Comparison of ENCODE assay signal across 29 cellular contexts in genomic region chr5:175166013-175166412, GRCh38.
"Had no signal": no experiment of that assay in that cellular context is flagged by ENCODE, and none has a peak within 500 bp of the region (broad histone marks: within the 10 kb centered on the region; RNA-seq: fewer than 3 reads in every experiment).

No MANE protein-coding gene starts in this region.

- H3K27ac Mint-ChIP-seq: activated B cell treated with CpG ODN at 0.5 μM for 24 hours; activated CD4-positive, alpha-beta memory T cell treated with anti-CD3 and anti-CD28 coated beads for 36 hours; activated CD8-positive, alpha-beta memory T cell treated with anti-CD3 and anti-CD28 coated beads, Interleukin-2, amount 10 ng/mL, durations not matched to agents 7 days and 5 days; activated CD8-positive, alpha-beta T cell treated with anti-CD3 and anti-CD28 coated beads, Interleukin-2, amount 10 ng/mL, durations not matched to agents 7 days and 5 days; activated naive CD4-positive, alpha-beta T cell treated with anti-CD3 and anti-CD28 coated beads, Interleukin-2, amount 10 ng/mL, durations not matched to agents 7 days and 5 days; activated naive CD4-positive, alpha-beta T cell treated with anti-CD3 and anti-CD28 coated beads, Interleukin-2, amount 50 U/mL, for 72 hours; activated naive CD8-positive, alpha-beta T cell treated with anti-CD3 and anti-CD28 coated beads, Interleukin-2, amount 10 ng/mL, durations not matched to agents 7 days and 5 days; activated T-helper 1 cell treated with anti-CD3 and anti-CD28 coated beads, Interleukin-12 subunit alpha, Interleukin-12 subunit beta, Interleukin-2, Interleukin-4 antibody, amounts not matched to agents 30 ng/mL and 10 ng/mL and 1 ng/mL, durations not matched to agents 14 hours and 24 hours and 36 hours; activated T-helper 2 cell treated with anti-CD3 and anti-CD28 coated beads, Interferon-gamma antibody, Interleukin-2, Interleukin-4, amounts not matched to agents 10 μg/mL and 5 μg/mL and 100 μg/mL, durations not matched to agents 14 hours and 24 hours and 36 hours had no signal

- H3K9me3 ChIP-seq: ascending aorta, breast epithelium, colonic mucosa had no signal

- H3K27ac ChIP-seq: ascending aorta, breast epithelium, cardiac muscle cell, colonic mucosa, epithelial cell of prostate, WERI-Rb-1 had no signal

- DNase-seq: activated B cell treated with CpG ODN at 0.5 μM for 24 hours; activated CD4-positive, alpha-beta memory T cell treated with anti-CD3 and anti-CD28 coated beads for 36 hours; activated CD4-positive, alpha-beta T cell treated with anti-CD3 and anti-CD28 coated beads for 48 hours; activated CD8-positive, alpha-beta memory T cell treated with anti-CD3 and anti-CD28 coated beads, Interleukin-2, amount 10 ng/mL, durations not matched to agents 7 days and 5 days; activated CD8-positive, alpha-beta memory T cell treated with anti-CD3 and anti-CD28 coated beads, Interleukin-2, amount 50 U/mL, for 4 hours; activated CD8-positive, alpha-beta T cell treated with anti-CD3 and anti-CD28 coated beads, Interleukin-2, amount 10 ng/mL, durations not matched to agents 7 days and 5 days; activated gamma-delta T cell; activated naive CD4-positive, alpha-beta T cell; activated naive CD4-positive, alpha-beta T cell treated with anti-CD3 and anti-CD28 coated beads, Interleukin-2, amount 10 ng/mL, durations not matched to agents 7 days and 5 days; activated naive CD8-positive, alpha-beta T cell treated with anti-CD3 and anti-CD28 coated beads, Interleukin-2, amount 10 ng/mL, durations not matched to agents 7 days and 5 days; activated T-cell treated with anti-CD3 and anti-CD28 coated beads, Interleukin-2, amount 50 U/mL, for 1 hour; activated T-cell treated with anti-CD3 and anti-CD28 coated beads, Interleukin-2, amount 50 U/mL, for 48 hours; central memory CD4-positive, alpha-beta T cell; cerebellar nuclear complex; colonic mucosa; effector CD8-positive, alpha-beta T cell; foreskin fibroblast; hippocampal formation; T1000; WERI-Rb-1 had no signal

- H3K27me3 Mint-ChIP-seq: activated B cell treated with CpG ODN at 0.5 μM for 24 hours, brain had no signal

- H3K27me3 ChIP-seq: ascending aorta, cardiac muscle cell, colonic mucosa had no signal

- H3K9me3 Mint-ChIP-seq: activated B cell treated with CpG ODN at 0.5 μM for 24 hours; activated CD4-positive, alpha-beta memory T cell treated with anti-CD3 and anti-CD28 coated beads for 36 hours; activated naive CD4-positive, alpha-beta T cell treated with anti-CD3 and anti-CD28 coated beads, Interleukin-2, amount 10 ng/mL, durations not matched to agents 7 days and 5 days; activated naive CD4-positive, alpha-beta T cell treated with anti-CD3 and anti-CD28 coated beads, Interleukin-2, amount 50 U/mL, for 72 hours; activated naive CD8-positive, alpha-beta T cell treated with anti-CD3 and anti-CD28 coated beads, Interleukin-2, amount 10 ng/mL, durations not matched to agents 7 days and 5 days; activated T-helper 1 cell treated with anti-CD3 and anti-CD28 coated beads, Interleukin-12 subunit alpha, Interleukin-12 subunit beta, Interleukin-2, Interleukin-4 antibody, amounts not matched to agents 30 ng/mL and 10 ng/mL and 1 ng/mL, durations not matched to agents 14 hours and 24 hours and 36 hours; activated T-helper 2 cell treated with anti-CD3 and anti-CD28 coated beads, Interferon-gamma antibody, Interleukin-2, Interleukin-4, amounts not matched to agents 10 μg/mL and 5 μg/mL and 100 μg/mL, durations not matched to agents 14 hours and 24 hours and 36 hours; brain had no signal

- H3K4me3 Mint-ChIP-seq: activated B cell treated with CpG ODN at 0.5 μM for 24 hours; activated CD4-positive, alpha-beta memory T cell treated with anti-CD3 and anti-CD28 coated beads for 36 hours; activated CD8-positive, alpha-beta memory T cell treated with anti-CD3 and anti-CD28 coated beads, Interleukin-2, amount 10 ng/mL, durations not matched to agents 7 days and 5 days; activated CD8-positive, alpha-beta T cell treated with anti-CD3 and anti-CD28 coated beads, Interleukin-2, amount 10 ng/mL, durations not matched to agents 7 days and 5 days; activated naive CD4-positive, alpha-beta T cell treated with anti-CD3 and anti-CD28 coated beads, Interleukin-2, amount 10 ng/mL, durations not matched to agents 7 days and 5 days; activated naive CD8-positive, alpha-beta T cell treated with anti-CD3 and anti-CD28 coated beads, Interleukin-2, amount 10 ng/mL, durations not matched to agents 7 days and 5 days; activated T-helper 1 cell treated with anti-CD3 and anti-CD28 coated beads, Interleukin-12 subunit alpha, Interleukin-12 subunit beta, Interleukin-2, Interleukin-4 antibody, amounts not matched to agents 30 ng/mL and 10 ng/mL and 1 ng/mL, durations not matched to agents 14 hours and 24 hours and 36 hours; brain had no signal

- H3K36me3 ChIP-seq: ascending aorta, breast epithelium, cardiac muscle cell, colonic mucosa, WERI-Rb-1 had no signal

- H3K4me3 ChIP-seq: ascending aorta, breast epithelium, cardiac muscle cell, colonic mucosa had no signal

- H3K4me1 Mint-ChIP-seq: activated B cell treated with CpG ODN at 0.5 μM for 24 hours; activated CD8-positive, alpha-beta memory T cell treated with anti-CD3 and anti-CD28 coated beads, Interleukin-2, amount 10 ng/mL, durations not matched to agents 7 days and 5 days; activated naive CD4-positive, alpha-beta T cell treated with anti-CD3 and anti-CD28 coated beads, Interleukin-2, amount 10 ng/mL, durations not matched to agents 7 days and 5 days; activated naive CD8-positive, alpha-beta T cell treated with anti-CD3 and anti-CD28 coated beads, Interleukin-2, amount 10 ng/mL, durations not matched to agents 7 days and 5 days had no signal

- H3K36me3 Mint-ChIP-seq: activated CD4-positive, alpha-beta memory T cell treated with anti-CD3 and anti-CD28 coated beads for 36 hours; activated CD8-positive, alpha-beta memory T cell treated with anti-CD3 and anti-CD28 coated beads, Interleukin-2, amount 10 ng/mL, durations not matched to agents 7 days and 5 days; activated naive CD4-positive, alpha-beta T cell treated with anti-CD3 and anti-CD28 coated beads, Interleukin-2, amount 10 ng/mL, durations not matched to agents 7 days and 5 days; activated naive CD4-positive, alpha-beta T cell treated with anti-CD3 and anti-CD28 coated beads, Interleukin-2, amount 50 U/mL, for 72 hours; activated naive CD8-positive, alpha-beta T cell treated with anti-CD3 and anti-CD28 coated beads, Interleukin-2, amount 10 ng/mL, durations not matched to agents 7 days and 5 days; brain had no signal

- ATAC-seq: activated CD4-positive, CD25-positive, alpha-beta regulatory T cell treated with anti-CD3 and anti-CD28 coated beads, Interleukin-2, amount 50 U/mL, for 24 hours; activated CD8-positive, alpha-beta memory T cell treated with anti-CD3 and anti-CD28 coated beads, Interleukin-2, amount 10 ng/mL, durations not matched to agents 7 days and 5 days; activated CD8-positive, alpha-beta T cell treated with anti-CD3 and anti-CD28 coated beads, Interleukin-2, amount 10 ng/mL, durations not matched to agents 7 days and 5 days; activated naive CD4-positive, alpha-beta T cell treated with anti-CD3 and anti-CD28 coated beads, Interleukin-2, amount 50 U/mL, for 72 hours had no signal

- H3K4me1 ChIP-seq: ascending aorta, breast epithelium, colonic mucosa had no signal
